ENCODE assay signal across 1 cellular context in genomic region chr7:44987996-44988395, GRCh38.
TF ChIP-seq lines count a peak whose summit lies in the region.

No MANE protein-coding gene starts in this region.

TF ChIP-seq in HEK293, 187 proteins besides CTCF, POLR2A, EP300 and RAD21:
- TF ChIP-seq ZNF76 (tag by site-specific recombination; IDR thresholded peaks at IDR 0.05; ENCODE audit: borderline replicate concordance, low read depth) (no peak), KLF1 (tag by site-specific recombination; IDR thresholded peaks at IDR 0.05) (peak; percentile 93), ZNF596 (tag by site-specific recombination; IDR thresholded peaks at IDR 0.05) (no peak)
